11 cellular contexts compared by ENCODE assay signal in the genomic region with DNA sequence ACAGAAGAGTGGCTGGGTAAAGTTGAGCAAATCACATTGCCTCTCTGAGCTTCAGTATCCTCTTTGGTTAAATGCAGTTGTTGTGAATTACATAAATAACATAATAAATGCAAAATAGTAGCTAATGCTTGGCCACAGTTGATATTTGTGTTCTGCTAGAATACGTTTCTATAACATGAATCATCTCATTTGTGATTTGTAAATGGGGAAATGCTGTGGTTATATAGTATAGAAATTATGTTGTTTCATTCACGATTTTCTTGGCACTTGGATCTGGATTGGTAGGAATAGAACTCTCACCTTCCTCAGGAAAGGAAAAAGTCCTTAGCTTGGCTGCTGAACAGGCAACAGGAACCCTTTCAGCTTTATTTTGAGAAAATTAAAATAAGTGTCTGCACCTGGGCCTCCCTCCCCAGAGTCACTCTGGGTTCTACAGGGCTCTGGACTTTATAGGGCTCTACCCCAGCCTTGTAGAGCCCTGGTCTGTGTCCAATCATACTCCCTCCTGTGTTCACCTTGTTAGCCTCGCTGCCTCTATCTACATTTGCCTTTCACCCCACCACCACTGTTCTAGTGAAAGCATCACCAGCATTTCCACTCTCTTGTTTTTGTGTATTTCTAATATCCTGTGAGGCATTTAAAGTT.
DNase-seq lines count a peak whose midpoint lies in the region; ATAC-seq and TF ChIP-seq lines count a peak whose summit lies in the region.
"Had no signal": no experiment of that assay in that cellular context is flagged by ENCODE, and none has a peak within 500 bp of the region (broad histone marks: within the 10 kb centered on the region; RNA-seq: fewer than 3 reads in every experiment).

No MANE protein-coding gene starts in this region.

- peak overlapping the region; percentile 60 for H3K4me3 Mint-ChIP-seq in activated CD4-positive, alpha-beta T cell treated with anti-CD3 and anti-CD28 coated beads for 36 hours
- peak overlapping the region; percentile 81 for H3K4me3 Mint-ChIP-seq in activated CD8-positive, alpha-beta T cell treated with anti-CD3 and anti-CD28 coated beads, Interleukin-2, amount 10 ng/mL, durations not matched to agents 7 days and 5 days
- H3K4me3 Mint-ChIP-seq in natural killer cell treated with Interleukin-12 subunit alpha and Interleukin-12 subunit beta and Interleukin-15 and Interleukin-18, amount 100 ng/mL, for 72 hours, result peak overlapping the region; percentile 92

- DNase-seq in activated CD4-positive, alpha-beta T cell treated with anti-CD3 and anti-CD28 coated beads for 36 hours, result no peak
- DNase-seq in activated CD4-positive, alpha-beta T cell treated with anti-CD3 and anti-CD28 coated beads, Interleukin-2, amount 50 U/mL, for 4 hours, result no peak
- DNase-seq in activated CD8-positive, alpha-beta T cell treated with anti-CD3 and anti-CD28 coated beads, Interleukin-2, amount 10 ng/mL, durations not matched to agents 7 days and 5 days, result no peak
- DNase-seq in natural killer cell treated with Interleukin-12 subunit alpha and Interleukin-12 subunit beta and Interleukin-15 and Interleukin-18, amount 100 ng/mL, for 72 hours (ENCODE audit: low spot score), result no peak
- DNase-seq in NCI-H774 (lab: John Stamatoyannopoulos, UW) (no peak), left ventricle myocardium inferior (no peak), NCI-H446 treated with DMSO at 0.1 percent for 48 hours (lab: John Stamatoyannopoulos, UW) (no peak)
- DNase-seq: retina, thyroid gland had no signal

- H3K27me3 Mint-ChIP-seq in activated CD4-positive, alpha-beta T cell treated with anti-CD3 and anti-CD28 coated beads for 36 hours, result no peaks in the 10 kb centered on the region
- no peaks in the 10 kb centered on the region for H3K27me3 Mint-ChIP-seq in activated CD8-positive, alpha-beta T cell treated with anti-CD3 and anti-CD28 coated beads, Interleukin-2, amount 10 ng/mL, durations not matched to agents 7 days and 5 days (ENCODE audit: low read depth)
- no peaks in the 10 kb centered on the region for H3K27me3 Mint-ChIP-seq in natural killer cell treated with Interleukin-12 subunit alpha and Interleukin-12 subunit beta and Interleukin-15 and Interleukin-18, amount 100 ng/mL, for 72 hours

- intact Hi-C loops in activated CD4-positive, alpha-beta T cell treated with anti-CD3 and anti-CD28 coated beads for 36 hours (cut with DNase I, micrococcal nuclease), result loop anchor here in 1 of 2 experiments (10.0 kb wide), 2 partner anchors 342 to 1688 kb away; no protein-coding TSS in a partner anchor
- intact Hi-C loops in left ventricle myocardium inferior (cut with micrococcal nuclease), result no loop called here

- no peaks in the 10 kb centered on the region for H3K36me3 Mint-ChIP-seq in activated CD4-positive, alpha-beta T cell treated with anti-CD3 and anti-CD28 coated beads for 36 hours (ENCODE audit: low read depth)
- peaks cover 14% of the 10 kb centered on the region for H3K36me3 Mint-ChIP-seq in activated CD8-positive, alpha-beta T cell treated with anti-CD3 and anti-CD28 coated beads, Interleukin-2, amount 10 ng/mL, durations not matched to agents 7 days and 5 days (ENCODE audit: low read depth)
- no peaks in the 10 kb centered on the region for H3K36me3 Mint-ChIP-seq in natural killer cell treated with Interleukin-12 subunit alpha and Interleukin-12 subunit beta and Interleukin-15 and Interleukin-18, amount 100 ng/mL, for 72 hours

- no peaks in the 10 kb centered on the region for H3K4me1 ChIP-seq in left ventricle myocardium inferior
- H3K4me1 ChIP-seq: esophagus muscularis mucosa had no signal

- no peaks in the 10 kb centered on the region for H3K27me3 ChIP-seq in left ventricle myocardium inferior (ENCODE audit: low read depth)
- H3K27me3 ChIP-seq: esophagus muscularis mucosa, thyroid gland had no signal

- CTCF ChIA-PET in activated CD4-positive, alpha-beta T cell treated with anti-CD3 and anti-CD28 coated beads for 36 hours (lab: Charles Lee), result interaction anchor here (0.6 to 0.7 kb wide), 3 partner anchors 33 to 99 kb away, joined by 3 read pairs; no protein-coding TSS in a partner anchor
- CTCF ChIA-PET in activated CD8-positive, alpha-beta T cell treated with anti-CD3 and anti-CD28 coated beads, Interleukin-2, amount 10 ng/mL, durations not matched to agents 7 days and 5 days (lab: Charles Lee), result interaction anchor here (0.5 to 1.2 kb wide), 3 partner anchors 62 to 77 kb away, joined by 3 to 4 read pairs (median 4); no protein-coding TSS in a partner anchor

- no peaks in the 10 kb centered on the region for H3K9me3 Mint-ChIP-seq in activated CD4-positive, alpha-beta T cell treated with anti-CD3 and anti-CD28 coated beads for 36 hours (ENCODE audit: low read depth)
- H3K9me3 Mint-ChIP-seq in activated CD8-positive, alpha-beta T cell treated with anti-CD3 and anti-CD28 coated beads, Interleukin-2, amount 10 ng/mL, durations not matched to agents 7 days and 5 days (ENCODE audit: insufficient read depth), result no peaks in the 10 kb centered on the region
- no peaks in the 10 kb centered on the region for H3K9me3 Mint-ChIP-seq in natural killer cell treated with Interleukin-12 subunit alpha and Interleukin-12 subunit beta and Interleukin-15 and Interleukin-18, amount 100 ng/mL, for 72 hours

- POLR2A ChIA-PET in activated CD4-positive, alpha-beta T cell treated with anti-CD3 and anti-CD28 coated beads for 36 hours (lab: Charles Lee), result no interaction called here
- POLR2A ChIA-PET in activated CD8-positive, alpha-beta T cell treated with anti-CD3 and anti-CD28 coated beads, Interleukin-2, amount 10 ng/mL, durations not matched to agents 7 days and 5 days (lab: Charles Lee), result no interaction called here

- ATAC-seq in activated CD4-positive, alpha-beta T cell treated with anti-CD3 and anti-CD28 coated beads for 36 hours, result no peak
- peak; percentile 17 for ATAC-seq in GM21825 (IDR thresholded peaks at IDR 0.05; ENCODE audit: unreplicated experiment)
- ATAC-seq in activated CD8-positive, alpha-beta T cell treated with anti-CD3 and anti-CD28 coated beads, Interleukin-2, amount 10 ng/mL, durations not matched to agents 7 days and 5 days, result no peak
- ATAC-seq in natural killer cell treated with Interleukin-12 subunit alpha and Interleukin-12 subunit beta and Interleukin-15 and Interleukin-18, amount 100 ng/mL, for 72 hours, result no peak

- H3K4me3 ChIP-seq in left ventricle myocardium inferior, result no peak overlapping the region
- H3K4me3 ChIP-seq: esophagus muscularis mucosa, thyroid gland had no signal

- no peaks in the 10 kb centered on the region for H3K9me3 ChIP-seq in left ventricle myocardium inferior (replicated peaks)
- H3K9me3 ChIP-seq: esophagus muscularis mucosa, thyroid gland had no signal

- no peaks in the 10 kb centered on the region for H3K36me3 ChIP-seq in left ventricle myocardium inferior
- H3K36me3 ChIP-seq: esophagus muscularis mucosa, thyroid gland had no signal

- no peak overlapping the region for H3K27ac ChIP-seq in left ventricle myocardium inferior (replicated peaks)
- H3K27ac ChIP-seq: esophagus muscularis mucosa, thyroid gland had no signal

- TF ChIP-seq CTCF in left ventricle myocardium inferior (IDR thresholded peaks at IDR 0.05; ENCODE audit: borderline replicate concordance), result no peak

- peaks cover 56% of the 10 kb centered on the region for H3K4me1 Mint-ChIP-seq in activated CD4-positive, alpha-beta T cell treated with anti-CD3 and anti-CD28 coated beads for 36 hours
- peaks cover 41% of the 10 kb centered on the region for H3K4me1 Mint-ChIP-seq in activated CD8-positive, alpha-beta T cell treated with anti-CD3 and anti-CD28 coated beads, Interleukin-2, amount 10 ng/mL, durations not matched to agents 7 days and 5 days (ENCODE audit: low read depth)
- H3K4me1 Mint-ChIP-seq in natural killer cell treated with Interleukin-12 subunit alpha and Interleukin-12 subunit beta and Interleukin-15 and Interleukin-18, amount 100 ng/mL, for 72 hours (ENCODE audit: low read depth in 2 of 2), result peaks cover 56 to 64% of the 10 kb centered on the region in 2 donors

- peak overlapping the region; percentile 84 for H3K27ac Mint-ChIP-seq in activated CD4-positive, alpha-beta T cell treated with anti-CD3 and anti-CD28 coated beads for 36 hours
- H3K27ac Mint-ChIP-seq in activated CD8-positive, alpha-beta T cell treated with anti-CD3 and anti-CD28 coated beads, Interleukin-2, amount 10 ng/mL, durations not matched to agents 7 days and 5 days, result peak overlapping the region; percentile 26
- H3K27ac Mint-ChIP-seq in natural killer cell treated with Interleukin-12 subunit alpha and Interleukin-12 subunit beta and Interleukin-15 and Interleukin-18, amount 100 ng/mL, for 72 hours, result peak overlapping the region; percentile 89 to 96

Comparison
In these comparisons a context has a peak if more than half of its experiments do, and no peak if none do; other contexts are left out.
1. H3K27ac Mint-ChIP-seq: peak in every context shown above with its lines; median percentile 92 in natural killer cell treated with Interleukin-12 subunit alpha and Interleukin-12 subunit beta and Interleukin-15 and Interleukin-18, amount 100 ng/mL, for 72 hours; 84 in activated CD4-positive, alpha-beta T cell treated with anti-CD3 and anti-CD28 coated beads for 36 hours; 26 in activated CD8-positive, alpha-beta T cell treated with anti-CD3 and anti-CD28 coated beads, Interleukin-2, amount 10 ng/mL, durations not matched to agents 7 days and 5 days.